7 cellular contexts compared by ENCODE assay signal in genomic region chr2:125973516-125973915, GRCh38.
"Had no signal": no experiment of that assay in that cellular context is flagged by ENCODE, and none has a peak within 500 bp of the region (broad histone marks: within the 10 kb centered on the region; RNA-seq: fewer than 3 reads in every experiment).

No MANE protein-coding gene starts in this region.

- H3K36me3 ChIP-seq: HAP-1 had no signal

- H3K4me3 Mint-ChIP-seq: HFFc6, IgD-negative memory B cell had no signal

- H3K4me3 ChIP-seq: GM23248, HAP-1 had no signal

- H3K27me3 Mint-ChIP-seq: IgD-negative memory B cell had no signal

- DNase-seq: GM23248, GOT3, H7, HFFc6 had no signal

- H3K4me1 ChIP-seq: HAP-1 had no signal

- H3K27ac ChIP-seq: GM23248, HL-60 had no signal

- H3K36me3 Mint-ChIP-seq: IgD-negative memory B cell had no signal

- H3K9me3 ChIP-seq: HAP-1 had no signal

- H3K27ac Mint-ChIP-seq: HFFc6, IgD-negative memory B cell had no signal

- H3K4me1 Mint-ChIP-seq: IgD-negative memory B cell had no signal
